Comparison of ENCODE assay signal across 8 cellular contexts in the genomic region with DNA sequence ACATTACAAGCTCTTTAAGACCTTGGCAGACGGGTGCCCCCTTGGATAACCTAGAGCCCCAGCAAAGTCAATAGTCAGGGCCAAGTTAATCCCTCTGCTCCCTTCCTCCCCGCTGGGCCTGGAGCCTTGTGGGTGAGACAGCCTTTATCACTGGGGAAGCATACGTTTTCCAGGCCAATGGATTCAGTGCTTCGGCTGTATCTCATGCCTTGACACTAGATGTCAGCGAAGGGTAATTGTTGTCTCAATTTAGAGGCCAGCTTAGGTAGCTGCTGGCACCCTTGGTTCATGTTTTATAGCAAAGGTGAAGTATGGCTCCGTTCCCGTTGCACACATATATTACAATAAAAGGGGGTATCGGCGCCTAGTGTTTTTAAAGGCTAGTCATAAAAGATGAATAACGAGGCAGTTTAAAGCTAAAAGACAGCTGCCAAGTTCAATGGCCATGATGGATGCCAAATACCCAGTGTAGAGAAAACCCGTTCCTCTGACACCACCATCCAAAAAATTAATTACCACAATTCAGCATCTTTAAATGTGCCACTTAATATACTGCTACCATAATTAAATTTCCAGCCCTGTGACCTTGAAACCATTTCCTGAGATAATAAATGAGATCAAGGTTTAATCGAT. TPM values are rescaled to one million over a fixed set of nuclear protein-coding genes. Genes with fewer than 3 reads are reported as not detected.
DNase-seq lines count a peak whose midpoint lies in the region; TF ChIP-seq lines count a peak whose summit lies in the region.

No MANE protein-coding gene starts in this region.

- peaks cover 19% of the 10 kb centered on the region for H3K27me3 Mint-ChIP-seq in T-helper 2 cell treated with Interferon-gamma antibody and Interleukin-4, amounts not matched to agents 5 μg/mL and 100 μg/mL, for 36 hours (ENCODE audit: low read depth)

- no peak overlapping the region for H3K4me3 ChIP-seq in HEK293 (ENCODE audit: low read depth, low read length)
- H3K4me3 ChIP-seq in fibroblast of mammary gland (ENCODE audit: control insufficient read depth, low read depth, low read length) = no peak overlapping the region
- no peak overlapping the region for H3K4me3 ChIP-seq in left ventricle myocardium inferior
- no peak overlapping the region for H3K4me3 ChIP-seq in ascending aorta

- H3K27me3 ChIP-seq in left ventricle myocardium inferior (ENCODE audit: low read depth) (peaks cover 49% of the 10 kb centered on the region), ascending aorta (no peaks in the 10 kb centered on the region)

- in situ Hi-C loops in GM13976 (cut with MboI; ENCODE audit: low sequenced_read_pairs, unreplicated experiment) = no loop called here

- POLR2A ChIA-PET in HEK293 (lab: Yijun Ruan, JAX) = no interaction called here

- H3K36me3 ChIP-seq in HEK293 (ENCODE audit: control insufficient read depth in 2 of 2, insufficient read depth in 1 of 2, low read length in 2 of 2) (no peaks in the 10 kb centered on the region), left ventricle myocardium inferior (no peaks in the 10 kb centered on the region), ascending aorta (no peaks in the 10 kb centered on the region)

- no peaks in the 10 kb centered on the region for H3K4me1 Mint-ChIP-seq in T-helper 2 cell treated with Interferon-gamma antibody and Interleukin-4, amounts not matched to agents 5 μg/mL and 100 μg/mL, for 36 hours (ENCODE audit: low read depth)

- DNase-seq in A172 (ENCODE audit: low spot score) (peak; percentile 22), NCI-H748 treated with DMSO at 0.1 percent for 48 hours (lab: John Stamatoyannopoulos, UW) (peak; percentile 38), fibroblast of mammary gland (ENCODE audit: low read depth) (peak; percentile 23), GM13976 (ENCODE audit: low spot score) (no peak), left ventricle myocardium inferior (no peak), ascending aorta (ENCODE audit: low spot score in 2 of 2) (no peak)
- no peak for DNase-seq in T-helper 2 cell treated with Interferon-gamma antibody and Interleukin-4, amounts not matched to agents 5 μg/mL and 100 μg/mL, for 36 hours (ENCODE audit: low spot score)

- H3K9me3 ChIP-seq in HEK293 (ENCODE audit: control insufficient read depth, insufficient read depth, low read depth, low read length) (no peaks in the 10 kb centered on the region), left ventricle myocardium inferior (replicated peaks) (peaks cover 5% of the 10 kb centered on the region), ascending aorta (no peaks in the 10 kb centered on the region)

- H3K4me1 ChIP-seq in HEK293 (ENCODE audit: control insufficient read depth, insufficient read depth, low read length) = peaks cover 4% of the 10 kb centered on the region
- no peaks in the 10 kb centered on the region for H3K4me1 ChIP-seq in left ventricle myocardium inferior
- no peaks in the 10 kb centered on the region for H3K4me1 ChIP-seq in ascending aorta

- TF ChIP-seq CTCF in HEK293 (tag by site-specific recombination; IDR thresholded peaks at IDR 0.05) (peak; percentile 43), fibroblast of mammary gland (conservative IDR thresholded peaks at IDR 0.05; ENCODE audit: control insufficient read depth, insufficient read depth, low read depth, low read length) (peak; percentile 20), GM13976 (IDR thresholded peaks at IDR 0.05; ENCODE audit: borderline replicate concordance, control extremely low read depth, extremely low read depth, insufficient read depth, missing control alignments) (no peak), left ventricle myocardium inferior (IDR thresholded peaks at IDR 0.05; ENCODE audit: borderline replicate concordance) (no peak), ascending aorta (IDR thresholded peaks at IDR 0.05) (no peak)

- intact Hi-C loops in left ventricle myocardium inferior (cut with micrococcal nuclease) = no loop called here
- intact Hi-C loops in ascending aorta (cut with DNase I) = no loop called here

- H3K9me3 Mint-ChIP-seq in T-helper 2 cell treated with Interferon-gamma antibody and Interleukin-4, amounts not matched to agents 5 μg/mL and 100 μg/mL, for 36 hours = peaks cover 4% of the 10 kb centered on the region

- no peaks in the 10 kb centered on the region for H3K36me3 Mint-ChIP-seq in T-helper 2 cell treated with Interferon-gamma antibody and Interleukin-4, amounts not matched to agents 5 μg/mL and 100 μg/mL, for 36 hours (ENCODE audit: low read depth)

- no peak overlapping the region for H3K4me3 Mint-ChIP-seq in T-helper 2 cell treated with Interferon-gamma antibody and Interleukin-4, amounts not matched to agents 5 μg/mL and 100 μg/mL, for 36 hours

- H3K27ac ChIP-seq in HEK293 (ENCODE audit: extremely low read depth, low read depth, low read length) (no peak overlapping the region), left ventricle myocardium inferior (replicated peaks) (no peak overlapping the region), ascending aorta (no peak overlapping the region)

- CTCF ChIA-PET in HEK293 (lab: Yijun Ruan, JAX) = interaction anchor here (0.6 to 3.9 kb wide), 11 partner anchors 8 to 622 kb away, joined by 3 to 30 read pairs (median 4); no protein-coding TSS in a partner anchor

- H3K27ac Mint-ChIP-seq in T-helper 2 cell treated with Interferon-gamma antibody and Interleukin-4, amounts not matched to agents 5 μg/mL and 100 μg/mL, for 36 hours = no peak overlapping the region

TF ChIP-seq in HEK293, 187 proteins besides CTCF, POLR2A, EP300 and RAD21 (continues in another document):
- peak; percentile 78 for TF ChIP-seq ZNF654 (tag by site-specific recombination; IDR thresholded peaks at IDR 0.05; ENCODE audit: low read depth)
- 0 out of 2 replicates have a peak, but pooled peaks have one; percentile 40 for TF ChIP-seq ZNF561 (tag by site-specific recombination; IDR thresholded peaks at IDR 0.05; ENCODE audit: borderline replicate concordance)
- 0 out of 2 replicates have a peak, but pooled peaks have one; percentile 22 for TF ChIP-seq IKZF3 (tag by site-specific recombination; IDR thresholded peaks at IDR 0.05)
- peak; percentile 53; the same call in 1 of the 2 replicates for TF ChIP-seq FEZF1 (tag by site-specific recombination; IDR thresholded peaks at IDR 0.05)
- 0 out of 2 replicates have a peak, but pooled peaks have one; percentile 19 for TF ChIP-seq ZBTB8A (tag by site-specific recombination; IDR thresholded peaks at IDR 0.05)
- TF ChIP-seq, protein P1, sequence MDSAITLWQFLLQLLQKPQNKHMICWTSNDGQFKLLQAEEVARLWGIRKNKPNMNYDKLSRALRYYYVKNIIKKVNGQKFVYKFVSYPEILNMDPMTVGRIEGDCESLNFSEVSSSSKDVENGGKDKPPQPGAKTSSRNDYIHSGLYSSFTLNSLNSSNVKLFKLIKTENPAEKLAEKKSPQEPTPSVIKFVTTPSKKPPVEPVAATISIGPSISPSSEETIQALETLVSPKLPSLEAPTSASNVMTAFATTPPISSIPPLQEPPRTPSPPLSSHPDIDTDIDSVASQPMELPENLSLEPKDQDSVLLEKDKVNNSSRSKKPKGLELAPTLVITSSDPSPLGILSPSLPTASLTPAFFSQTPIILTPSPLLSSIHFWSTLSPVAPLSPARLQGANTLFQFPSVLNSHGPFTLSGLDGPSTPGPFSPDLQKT (IDR thresholded peaks at IDR 0.05; ENCODE audit: borderline replicate concordance, low read depth, low read length) = no peak
- TF ChIP-seq, protein P2, sequence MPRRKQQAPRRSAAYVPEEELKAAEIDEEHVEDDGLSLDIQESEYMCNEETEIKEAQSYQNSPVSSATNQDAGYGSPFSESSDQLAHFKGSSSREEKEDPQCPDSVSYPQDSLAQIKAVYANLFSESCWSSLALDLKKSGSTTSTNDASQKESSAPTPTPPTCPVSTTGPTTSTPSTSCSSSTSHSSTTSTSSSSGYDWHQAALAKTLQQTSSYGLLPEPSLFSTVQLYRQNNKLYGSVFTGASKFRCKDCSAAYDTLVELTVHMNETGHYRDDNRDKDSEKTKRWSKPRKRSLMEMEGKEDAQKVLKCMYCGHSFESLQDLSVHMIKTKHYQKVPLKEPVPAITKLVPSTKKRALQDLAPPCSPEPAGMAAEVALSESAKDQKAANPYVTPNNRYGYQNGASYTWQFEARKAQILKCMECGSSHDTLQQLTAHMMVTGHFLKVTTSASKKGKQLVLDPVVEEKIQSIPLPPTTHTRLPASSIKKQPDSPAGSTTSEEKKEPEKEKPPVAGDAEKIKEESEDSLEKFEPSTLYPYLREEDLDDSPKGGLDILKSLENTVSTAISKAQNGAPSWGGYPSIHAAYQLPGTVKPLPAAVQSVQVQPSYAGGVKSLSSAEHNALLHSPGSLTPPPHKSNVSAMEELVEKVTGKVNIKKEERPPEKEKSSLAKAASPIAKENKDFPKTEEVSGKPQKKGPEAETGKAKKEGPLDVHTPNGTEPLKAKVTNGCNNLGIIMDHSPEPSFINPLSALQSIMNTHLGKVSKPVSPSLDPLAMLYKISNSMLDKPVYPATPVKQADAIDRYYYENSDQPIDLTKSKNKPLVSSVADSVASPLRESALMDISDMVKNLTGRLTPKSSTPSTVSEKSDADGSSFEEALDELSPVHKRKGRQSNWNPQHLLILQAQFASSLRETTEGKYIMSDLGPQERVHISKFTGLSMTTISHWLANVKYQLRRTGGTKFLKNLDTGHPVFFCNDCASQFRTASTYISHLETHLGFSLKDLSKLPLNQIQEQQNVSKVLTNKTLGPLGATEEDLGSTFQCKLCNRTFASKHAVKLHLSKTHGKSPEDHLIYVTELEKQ (tag by site-specific recombination; IDR thresholded peaks at IDR 0.05; ENCODE audit: borderline replicate concordance) = no peak
- no peak for TF ChIP-seq ZNF214 (tag by site-specific recombination; IDR thresholded peaks at IDR 0.05; ENCODE audit: borderline replicate concordance)
- TF ChIP-seq GLIS1 (tag by site-specific recombination; IDR thresholded peaks at IDR 0.05) = peak; percentile 7; the same call in 1 of the 2 replicates
- TF ChIP-seq, protein P3, sequence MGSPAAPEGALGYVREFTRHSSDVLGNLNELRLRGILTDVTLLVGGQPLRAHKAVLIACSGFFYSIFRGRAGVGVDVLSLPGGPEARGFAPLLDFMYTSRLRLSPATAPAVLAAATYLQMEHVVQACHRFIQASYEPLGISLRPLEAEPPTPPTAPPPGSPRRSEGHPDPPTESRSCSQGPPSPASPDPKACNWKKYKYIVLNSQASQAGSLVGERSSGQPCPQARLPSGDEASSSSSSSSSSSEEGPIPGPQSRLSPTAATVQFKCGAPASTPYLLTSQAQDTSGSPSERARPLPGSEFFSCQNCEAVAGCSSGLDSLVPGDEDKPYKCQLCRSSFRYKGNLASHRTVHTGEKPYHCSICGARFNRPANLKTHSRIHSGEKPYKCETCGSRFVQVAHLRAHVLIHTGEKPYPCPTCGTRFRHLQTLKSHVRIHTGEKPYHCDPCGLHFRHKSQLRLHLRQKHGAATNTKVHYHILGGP (tag by site-specific recombination; IDR thresholded peaks at IDR 0.05) = 0 out of 2 replicates have a peak, but pooled peaks have one; percentile 13
- no peak for TF ChIP-seq ZNF274 (IDR thresholded peaks at IDR 0.05; ENCODE audit: low read length)
- TF ChIP-seq ZNF274 (tag by site-specific recombination; IDR thresholded peaks at IDR 0.05; ENCODE audit: borderline replicate concordance) = no peak
- TF ChIP-seq SP2 (tag by site-specific recombination; IDR thresholded peaks at IDR 0.05) = no peak

RNA-seq across cellular contexts. Expression of a gene that starts 52.3 kb away (rescaled TPM):
- 126 and 141 TPM in 2 replicates for total RNA-seq in A172 (2014; rRNA removed; shearing (Covaris generic))
- 78.0 TPM for total RNA-seq in left ventricle myocardium inferior
- total RNA-seq in ascending aorta = 60.1 TPM

Comparison
In these comparisons a context has a peak if more than half of its experiments do, and no peak if none do; other contexts are left out.
1. DNase-seq: peak in A172 (single experiment), NCI-H748 treated with DMSO at 0.1 percent for 48 hours (single experiment) and fibroblast of mammary gland (single experiment); none in T-helper 2 cell treated with Interferon-gamma antibody and Interleukin-4, amounts not matched to agents 5 μg/mL and 100 μg/mL, for 36 hours (single experiment), GM13976 (single experiment), left ventricle myocardium inferior (single experiment) and ascending aorta (0 of 2).
2. CTCF ChIP-seq: peak in HEK293 (single experiment) and fibroblast of mammary gland (single experiment); none in GM13976 (single experiment), left ventricle myocardium inferior (single experiment) and ascending aorta (0 of 3).